In genomic region chr22:49970528-49971231, GRCh38 we compare ENCODE assay signal across 1 cellular context.
TF ChIP-seq lines count a peak whose summit lies in the region.

No MANE protein-coding gene starts in this region.

TF ChIP-seq in K562, 482 proteins besides CTCF, POLR2A, EP300 and RAD21 (continued from another document and continues in another):
- TF ChIP-seq TAF9B (IDR thresholded peaks at IDR 0.05; ENCODE audit: partially characterized antibody) = peak; percentile 96
- TF ChIP-seq ZNF280B (CRISPR knock-in tag; IDR thresholded peaks at IDR 0.05) = no peak
- peak; percentile 88 for TF ChIP-seq MEIS2 (IDR thresholded peaks at IDR 0.05; ENCODE audit: partially characterized antibody)
- peak; percentile 38; the same call in 1 of the 2 replicates for TF ChIP-seq HNRNPL (IDR thresholded peaks at IDR 0.05; ENCODE audit: low read depth, low read length)
- no peak for TF ChIP-seq ZNF311 (CRISPR knock-in tag; IDR thresholded peaks at IDR 0.05)
- no peak for TF ChIP-seq STAT5A (IDR thresholded peaks at IDR 0.05; ENCODE audit: borderline replicate concordance, low read length)
- TF ChIP-seq, protein P1, sequence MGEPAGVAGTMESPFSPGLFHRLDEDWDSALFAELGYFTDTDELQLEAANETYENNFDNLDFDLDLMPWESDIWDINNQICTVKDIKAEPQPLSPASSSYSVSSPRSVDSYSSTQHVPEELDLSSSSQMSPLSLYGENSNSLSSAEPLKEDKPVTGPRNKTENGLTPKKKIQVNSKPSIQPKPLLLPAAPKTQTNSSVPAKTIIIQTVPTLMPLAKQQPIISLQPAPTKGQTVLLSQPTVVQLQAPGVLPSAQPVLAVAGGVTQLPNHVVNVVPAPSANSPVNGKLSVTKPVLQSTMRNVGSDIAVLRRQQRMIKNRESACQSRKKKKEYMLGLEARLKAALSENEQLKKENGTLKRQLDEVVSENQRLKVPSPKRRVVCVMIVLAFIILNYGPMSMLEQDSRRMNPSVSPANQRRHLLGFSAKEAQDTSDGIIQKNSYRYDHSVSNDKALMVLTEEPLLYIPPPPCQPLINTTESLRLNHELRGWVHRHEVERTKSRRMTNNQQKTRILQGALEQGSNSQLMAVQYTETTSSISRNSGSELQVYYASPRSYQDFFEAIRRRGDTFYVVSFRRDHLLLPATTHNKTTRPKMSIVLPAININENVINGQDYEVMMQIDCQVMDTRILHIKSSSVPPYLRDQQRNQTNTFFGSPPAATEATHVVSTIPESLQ (CRISPR knock-in tag; IDR thresholded peaks at IDR 0.05) = no peak
- no peak for TF ChIP-seq IFI16 (CRISPR knock-in tag; IDR thresholded peaks at IDR 0.05)
- no peak for TF ChIP-seq WHSC1 (IDR thresholded peaks at IDR 0.05; ENCODE audit: low read length)
- TF ChIP-seq, protein P2, sequence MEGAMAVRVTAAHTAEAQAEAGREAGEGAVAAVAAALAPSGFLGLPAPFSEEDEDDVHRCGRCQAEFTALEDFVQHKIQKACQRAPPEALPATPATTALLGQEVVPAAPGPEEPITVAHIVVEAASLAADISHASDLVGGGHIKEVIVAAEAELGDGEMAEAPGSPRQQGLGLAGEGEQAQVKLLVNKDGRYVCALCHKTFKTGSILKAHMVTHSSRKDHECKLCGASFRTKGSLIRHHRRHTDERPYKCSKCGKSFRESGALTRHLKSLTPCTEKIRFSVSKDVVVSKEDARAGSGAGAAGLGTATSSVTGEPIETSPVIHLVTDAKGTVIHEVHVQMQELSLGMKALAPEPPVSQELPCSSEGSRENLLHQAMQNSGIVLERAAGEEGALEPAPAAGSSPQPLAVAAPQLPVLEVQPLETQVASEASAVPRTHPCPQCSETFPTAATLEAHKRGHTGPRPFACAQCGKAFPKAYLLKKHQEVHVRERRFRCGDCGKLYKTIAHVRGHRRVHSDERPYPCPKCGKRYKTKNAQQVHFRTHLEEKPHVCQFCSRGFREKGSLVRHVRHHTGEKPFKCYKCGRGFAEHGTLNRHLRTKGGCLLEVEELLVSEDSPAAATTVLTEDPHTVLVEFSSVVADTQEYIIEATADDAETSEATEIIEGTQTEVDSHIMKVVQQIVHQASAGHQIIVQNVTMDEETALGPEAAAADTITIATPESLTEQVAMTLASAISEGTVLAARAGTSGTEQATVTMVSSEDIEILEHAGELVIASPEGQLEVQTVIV (CRISPR knock-in tag; IDR thresholded peaks at IDR 0.05; ENCODE audit: borderline replicate concordance) = no peak
- TF ChIP-seq, protein P3, sequence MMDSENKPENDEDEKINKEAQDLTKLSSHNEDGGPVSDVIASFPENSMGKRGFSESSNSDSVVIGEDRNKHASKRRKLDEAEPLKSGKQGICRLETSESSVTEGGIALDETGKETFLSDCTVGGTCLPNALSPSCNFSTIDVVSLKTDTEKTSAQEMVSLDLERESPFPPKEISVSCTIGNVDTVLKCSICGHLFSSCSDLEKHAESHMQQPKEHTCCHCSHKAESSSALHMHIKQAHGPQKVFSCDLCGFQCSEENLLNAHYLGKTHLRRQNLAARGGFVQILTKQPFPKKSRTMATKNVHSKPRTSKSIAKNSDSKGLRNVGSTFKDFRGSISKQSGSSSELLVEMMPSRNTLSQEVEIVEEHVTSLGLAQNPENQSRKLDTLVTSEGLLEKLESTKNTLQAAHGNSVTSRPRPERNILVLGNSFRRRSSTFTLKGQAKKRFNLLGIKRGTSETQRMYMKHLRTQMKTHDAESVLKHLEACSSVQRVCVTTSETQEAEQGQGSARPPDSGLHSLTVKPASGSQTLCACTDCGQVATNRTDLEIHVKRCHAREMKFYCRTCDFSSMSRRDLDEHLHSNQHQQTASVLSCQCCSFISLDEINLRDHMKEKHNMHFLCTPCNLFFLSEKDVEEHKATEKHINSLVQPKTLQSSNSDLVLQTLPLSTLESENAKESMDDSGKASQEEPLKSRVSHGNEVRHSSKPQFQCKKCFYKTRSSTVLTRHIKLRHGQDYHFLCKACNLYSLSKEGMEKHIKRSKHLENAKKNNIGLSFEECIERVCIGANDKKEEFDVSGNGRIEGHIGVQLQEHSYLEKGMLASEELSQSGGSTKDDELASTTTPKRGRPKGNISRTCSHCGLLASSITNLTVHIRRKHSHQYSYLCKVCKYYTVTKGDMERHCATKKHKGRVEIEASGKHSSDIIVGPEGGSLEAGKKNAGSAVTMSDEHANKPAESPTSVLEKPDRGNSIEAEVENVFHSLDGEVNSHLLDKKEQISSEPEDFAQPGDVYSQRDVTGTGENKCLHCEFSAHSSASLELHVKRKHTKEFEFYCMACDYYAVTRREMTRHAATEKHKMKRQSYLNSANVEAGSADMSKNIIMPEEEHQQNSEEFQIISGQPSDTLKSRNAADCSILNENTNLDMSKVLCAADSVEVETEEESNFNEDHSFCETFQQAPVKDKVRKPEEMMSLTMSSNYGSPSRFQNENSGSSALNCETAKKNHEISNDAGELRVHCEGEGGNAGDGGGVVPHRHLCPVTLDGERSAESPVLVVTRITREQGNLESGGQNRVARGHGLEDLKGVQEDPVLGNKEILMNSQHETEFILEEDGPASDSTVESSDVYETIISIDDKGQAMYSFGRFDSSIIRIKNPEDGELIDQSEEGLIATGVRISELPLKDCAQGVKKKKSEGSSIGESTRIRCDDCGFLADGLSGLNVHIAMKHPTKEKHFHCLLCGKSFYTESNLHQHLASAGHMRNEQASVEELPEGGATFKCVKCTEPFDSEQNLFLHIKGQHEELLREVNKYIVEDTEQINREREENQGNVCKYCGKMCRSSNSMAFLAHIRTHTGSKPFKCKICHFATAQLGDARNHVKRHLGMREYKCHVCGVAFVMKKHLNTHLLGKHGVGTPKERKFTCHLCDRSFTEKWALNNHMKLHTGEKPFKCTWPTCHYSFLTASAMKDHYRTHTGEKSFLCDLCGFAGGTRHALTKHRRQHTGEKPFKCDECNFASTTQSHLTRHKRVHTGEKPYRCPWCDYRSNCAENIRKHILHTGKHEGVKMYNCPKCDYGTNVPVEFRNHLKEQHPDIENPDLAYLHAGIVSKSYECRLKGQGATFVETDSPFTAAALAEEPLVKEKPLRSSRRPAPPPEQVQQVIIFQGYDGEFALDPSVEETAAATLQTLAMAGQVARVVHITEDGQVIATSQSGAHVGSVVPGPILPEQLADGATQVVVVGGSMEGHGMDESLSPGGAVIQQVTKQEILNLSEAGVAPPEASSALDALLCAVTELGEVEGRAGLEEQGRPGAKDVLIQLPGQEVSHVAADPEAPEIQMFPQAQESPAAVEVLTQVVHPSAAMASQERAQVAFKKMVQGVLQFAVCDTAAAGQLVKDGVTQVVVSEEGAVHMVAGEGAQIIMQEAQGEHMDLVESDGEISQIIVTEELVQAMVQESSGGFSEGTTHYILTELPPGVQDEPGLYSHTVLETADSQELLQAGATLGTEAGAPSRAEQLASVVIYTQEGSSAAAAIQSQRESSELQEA (IDR thresholded peaks at IDR 0.05; ENCODE audit: low read depth) = peak; percentile 58; the same call in 1 of the 2 replicates
- TF ChIP-seq HDAC2 (IDR thresholded peaks at IDR 0.05) = no peak; the same call in 1 of the 2 replicates
- no peak for TF ChIP-seq HEY1 (CRISPR knock-in tag; IDR thresholded peaks at IDR 0.05; ENCODE audit: borderline replicate concordance)
- no peak for TF ChIP-seq CAMTA2 (CRISPR knock-in tag; conservative IDR thresholded peaks at IDR 0.05)
- TF ChIP-seq PML (IDR thresholded peaks at IDR 0.05; ENCODE audit: low read length) = no peak
- TF ChIP-seq, protein P4, sequence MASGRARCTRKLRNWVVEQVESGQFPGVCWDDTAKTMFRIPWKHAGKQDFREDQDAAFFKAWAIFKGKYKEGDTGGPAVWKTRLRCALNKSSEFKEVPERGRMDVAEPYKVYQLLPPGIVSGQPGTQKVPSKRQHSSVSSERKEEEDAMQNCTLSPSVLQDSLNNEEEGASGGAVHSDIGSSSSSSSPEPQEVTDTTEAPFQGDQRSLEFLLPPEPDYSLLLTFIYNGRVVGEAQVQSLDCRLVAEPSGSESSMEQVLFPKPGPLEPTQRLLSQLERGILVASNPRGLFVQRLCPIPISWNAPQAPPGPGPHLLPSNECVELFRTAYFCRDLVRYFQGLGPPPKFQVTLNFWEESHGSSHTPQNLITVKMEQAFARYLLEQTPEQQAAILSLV (tag; IDR thresholded peaks at IDR 0.05) = no peak
- no peak for TF ChIP-seq TSHZ1 (CRISPR knock-in tag; IDR thresholded peaks at IDR 0.05)
- TF ChIP-seq ZBTB49 (CRISPR knock-in tag; IDR thresholded peaks at IDR 0.05; ENCODE audit: borderline replicate concordance) = no peak
- no peak for TF ChIP-seq STAT5B (CRISPR knock-in tag; IDR thresholded peaks at IDR 0.05)
- TF ChIP-seq SIRT6 (IDR thresholded peaks at IDR 0.05; ENCODE audit: low read depth, low read length) = no peak
- TF ChIP-seq MAZ (CRISPR knock-in tag; conservative IDR thresholded peaks at IDR 0.05 in 1 of 2, IDR thresholded peaks at IDR 0.05 in 1 of 2) = peak; percentile 58 to 84
- no peak for TF ChIP-seq ZZZ3 (IDR thresholded peaks at IDR 0.05)
- no peak for TF ChIP-seq RBM14 (IDR thresholded peaks at IDR 0.05; ENCODE audit: borderline replicate concordance, insufficient read depth, low read depth, low read length)
- no peak for TF ChIP-seq PHB (CRISPR knock-in tag; IDR thresholded peaks at IDR 0.05)
- TF ChIP-seq ELF4 (CRISPR knock-in tag; IDR thresholded peaks at IDR 0.05) = no peak
- TF ChIP-seq ZNF586 (CRISPR knock-in tag; conservative IDR thresholded peaks at IDR 0.05) = no peak
- no peak for TF ChIP-seq ZNF589 (CRISPR knock-in tag; IDR thresholded peaks at IDR 0.05; ENCODE audit: low read depth)
- TF ChIP-seq NR1H2 (CRISPR knock-in tag; IDR thresholded peaks at IDR 0.05) = no peak
- no peak for TF ChIP-seq MLX (CRISPR knock-in tag; conservative IDR thresholded peaks at IDR 0.05)
- no peak for TF ChIP-seq SMARCA5 (IDR thresholded peaks at IDR 0.05)
- no peak for TF ChIP-seq FOXJ3 (CRISPR knock-in tag; IDR thresholded peaks at IDR 0.05)
- TF ChIP-seq ZNF639 (CRISPR knock-in tag; conservative IDR thresholded peaks at IDR 0.05 in 1 of 2, IDR thresholded peaks at IDR 0.05 in 1 of 2) = peak in 1 of 2 experiments; percentile 45; a peak in 1 of 4 replicates
- no peak for TF ChIP-seq SAFB (IDR thresholded peaks at IDR 0.05; ENCODE audit: borderline replicate concordance, low read depth, low read length)
- TF ChIP-seq ARHGAP35 (IDR thresholded peaks at IDR 0.05; ENCODE audit: partially characterized antibody) = no peak
